ENCODE assay signal across 20 cellular contexts in the genomic region with DNA sequence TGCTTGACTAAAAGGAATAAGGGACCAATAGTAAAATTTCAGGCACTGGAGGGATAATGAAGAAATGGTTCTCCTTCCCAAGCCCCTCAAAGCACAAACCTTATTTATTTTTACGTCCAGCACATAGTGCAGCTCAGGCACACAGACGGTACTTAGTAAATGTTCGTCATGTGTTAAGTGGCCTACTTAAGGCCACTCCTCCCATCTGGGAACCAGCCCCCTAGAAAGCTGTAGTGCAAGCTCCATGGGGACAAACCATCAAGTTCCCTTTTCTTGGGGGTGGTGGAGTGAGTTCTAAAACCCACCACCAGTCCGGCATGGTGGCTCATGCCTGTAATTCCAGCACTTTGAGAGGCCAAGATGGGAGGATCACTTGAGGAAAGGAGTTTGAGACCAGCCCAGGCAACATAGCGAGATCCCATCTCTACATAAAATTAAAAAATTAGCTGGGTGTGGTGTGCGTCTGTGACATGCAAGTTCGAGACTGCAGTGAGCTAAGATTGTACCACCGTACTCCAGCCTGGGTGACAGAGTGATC. TPM values are rescaled to one million over a fixed set of nuclear protein-coding genes. Genes with fewer than 3 reads are reported as not detected.
DNase-seq lines count a peak whose midpoint lies in the region; ATAC-seq and TF ChIP-seq lines count a peak whose summit lies in the region.
"Had no signal": no experiment of that assay in that cellular context is flagged by ENCODE, and none has a peak within 500 bp of the region (broad histone marks: within the 10 kb centered on the region; RNA-seq: fewer than 3 reads in every experiment).

No MANE protein-coding gene starts in this region.

- H3K9me3 ChIP-seq in OCI-LY1 (ENCODE audit: low read length) (no peaks in the 10 kb centered on the region), left lung (no peaks in the 10 kb centered on the region)
- H3K9me3 ChIP-seq: colonic mucosa, pancreas, tibial nerve had no signal

- no peaks in the 10 kb centered on the region for H3K9me2 ChIP-seq in OCI-LY1 (ENCODE audit: low read depth, low read length)

- DNase-seq in DMS79 treated with DMSO at 0.1 percent for 48 hours (lab: John Stamatoyannopoulos, UW): peak; percentile 28
- DNase-seq in Kasumi-1 (lab: John Stamatoyannopoulos, UW): peak; percentile 52 to 53
- no peak for DNase-seq in left lung
- no peak for DNase-seq in G401 (ENCODE audit: low spot score)
- no peak for DNase-seq in activated effector memory CD4-positive, alpha-beta T cell treated with anti-CD3 and anti-CD28 coated beads, Interleukin-2, amount 50 U/mL, for 16 hours
- DNase-seq: activated CD4-positive, alpha-beta memory T cell treated with anti-CD3 and anti-CD28 coated beads, Interleukin-2, amount 10 ng/mL, durations not matched to agents 7 days and 5 days; activated CD4-positive, CD25-positive, alpha-beta regulatory T cell treated with anti-CD3 and anti-CD28 coated beads, Interleukin-2, amount 50 U/mL, for 72 hours; activated CD8-positive, alpha-beta memory T cell treated with anti-CD3 and anti-CD28 coated beads, Interleukin-2, amount 50 U/mL, for 48 hours; anterior cingulate cortex; Calu3; colonic mucosa; effector memory CD4-positive, alpha-beta T cell; NCI-H1436 treated with DMSO at 0.1 percent for 48 hours; NCI-H2107; pancreas; stimulated activated CD4-positive, alpha-beta T cell treated with anti-CD3 and anti-CD28 coated beads, Interleukin-2, amount 100 ng/mL, for 24 hours had no signal

- no peaks in the 10 kb centered on the region for H4K20me1 ChIP-seq in OCI-LY1 (ENCODE audit: insufficient read depth, low read length)

- intact Hi-C loops in left lung (cut with DNase I): no loop called here

- H3K9ac ChIP-seq in OCI-LY1 (ENCODE audit: low read length): no peak overlapping the region

- in situ Hi-C loops in G401 (cut with HindIII; ENCODE audit: low sequenced_read_pairs): no loop called here

- H3K4me1 ChIP-seq in OCI-LY1 (ENCODE audit: insufficient read depth, low read length, severe bottlenecking) (peaks cover 65% of the 10 kb centered on the region), left lung (peaks cover 8 to 57% of the 10 kb centered on the region in 2 donors)
- H3K4me1 ChIP-seq: colonic mucosa, pancreas had no signal

- H3K27me3 ChIP-seq in OCI-LY1 (ENCODE audit: insufficient read depth, low read length) (no peaks in the 10 kb centered on the region), left lung (no peaks in the 10 kb centered on the region)
- H3K27me3 ChIP-seq: colonic mucosa, pancreas, tibial nerve had no signal

- peak overlapping the region; percentile 69 for H3K27ac ChIP-seq in OCI-LY1 (ENCODE audit: low read depth, low read length, poor library complexity, severe bottlenecking)
- peak overlapping the region; percentile 33 for H3K27ac ChIP-seq in left lung
- H3K27ac ChIP-seq: C4-2B, colonic mucosa, pancreas, tibial nerve had no signal

- H3K4me2 ChIP-seq in OCI-LY1 (ENCODE audit: low read length): no peak overlapping the region

- H3F3A ChIP-seq in OCI-LY1 (ENCODE audit: insufficient read depth, low read length): no peaks in the 10 kb centered on the region

- peak; percentile 85 for ATAC-seq in left lung
- no peak for ATAC-seq in GM21447 (IDR thresholded peaks at IDR 0.05; ENCODE audit: unreplicated experiment)
- ATAC-seq: pancreas had no signal

- no peak overlapping the region for H2AFZ ChIP-seq in OCI-LY1 (ENCODE audit: low read length)

- TF ChIP-seq CTCF in OCI-LY1 (IDR thresholded peaks at IDR 0.05; ENCODE audit: low read length): no peak
- TF ChIP-seq CTCF in left lung (IDR thresholded peaks at IDR 0.05): no peak

- H3K36me3 ChIP-seq in OCI-LY1 (ENCODE audit: insufficient read depth, low read length): peaks cover 69% of the 10 kb centered on the region; the same call in 1 of the 2 replicates
- no peaks in the 10 kb centered on the region for H3K36me3 ChIP-seq in left lung
- H3K36me3 ChIP-seq: colonic mucosa, pancreas, tibial nerve had no signal

- H3K79me2 ChIP-seq in OCI-LY1 (ENCODE audit: insufficient read depth, low read length): peaks cover 16% of the 10 kb centered on the region; the same call in 1 of the 2 replicates

- H3K4me3 ChIP-seq in OCI-LY1 (ENCODE audit: low read depth, low read length, poor library complexity, severe bottlenecking) (no peak overlapping the region), left lung (no peak overlapping the region)
- H3K4me3 ChIP-seq: colonic mucosa, pancreas, tibial nerve had no signal

RNA-seq across cellular contexts. Expression of gene PITPNM2, which starts 49.4 kb away (rescaled TPM):
- total RNA-seq in left lung: 10 to 100 TPM; 22.8 to 30.8 TPM
- 0.06 and 1.9 TPM in 2 replicates for total RNA-seq in G401 (2014; rRNA removed; shearing (Covaris generic))

Comparison
In these comparisons a context has a peak if more than half of its experiments do, and no peak if none do; other contexts are left out.
1. DNase-seq: peak in DMS79 treated with DMSO at 0.1 percent for 48 hours (single experiment) and Kasumi-1 (2 of 2); none in left lung (0 of 2), G401 (single experiment) and activated effector memory CD4-positive, alpha-beta T cell treated with anti-CD3 and anti-CD28 coated beads, Interleukin-2, amount 50 U/mL, for 16 hours (single experiment).